ENCODE assay signal across 8 cellular contexts in the genomic region with DNA sequence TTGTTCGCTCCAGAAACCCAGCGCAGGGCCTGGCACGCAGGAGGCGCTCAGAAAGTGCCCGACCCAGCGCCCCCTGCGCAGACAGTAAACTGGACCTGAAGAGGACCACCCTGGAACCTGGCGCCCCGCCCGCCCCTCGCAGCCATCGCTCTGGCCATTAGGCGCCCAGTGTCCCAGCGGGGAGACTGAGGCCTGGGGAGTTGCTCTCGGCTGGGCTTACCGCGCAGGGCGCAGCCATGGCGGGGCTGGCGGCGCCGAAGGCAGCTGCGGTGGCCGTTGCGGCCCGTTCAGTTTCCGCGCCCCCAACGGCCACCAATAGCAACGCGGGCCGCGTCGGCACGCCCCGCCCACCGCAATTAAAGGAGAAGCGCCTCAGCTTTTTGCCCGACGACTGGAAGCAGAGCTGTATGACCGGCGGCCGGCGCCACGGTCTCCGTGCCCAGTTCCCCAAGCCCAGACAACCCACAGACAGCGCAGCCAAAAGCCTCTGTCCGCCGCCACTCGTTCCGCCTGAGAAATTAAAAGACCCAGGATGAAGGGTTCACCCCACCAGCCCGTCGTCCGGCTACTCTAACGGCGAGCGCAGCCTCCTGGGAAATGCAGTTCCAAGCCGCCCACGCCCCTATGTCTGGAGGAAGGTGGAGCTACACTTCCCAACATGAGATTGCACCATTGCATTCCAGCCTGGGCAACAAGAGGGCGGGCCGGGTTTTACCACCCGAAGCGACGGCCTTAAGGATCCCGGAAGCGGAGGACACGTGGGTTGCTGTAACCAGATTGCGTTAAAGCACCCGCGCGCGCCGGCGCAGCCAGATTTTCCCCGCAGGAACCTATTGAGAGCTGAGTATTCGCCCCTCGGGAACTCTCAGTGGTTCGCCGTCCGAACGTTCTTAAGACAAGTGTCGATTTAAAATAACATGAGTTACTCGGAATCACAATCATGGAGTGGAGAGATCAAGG. TPM values are rescaled to one million over a fixed set of nuclear protein-coding genes. Genes with fewer than 3 reads are reported as not detected.
A peak's percentile ranks its signal among the peaks of the same experiment; 100 is the strongest.
DNase-seq lines count a peak whose midpoint lies in the region; ATAC-seq, FAIRE-seq and TF ChIP-seq lines count a peak whose summit lies in the region.

A gene (minus strand): TSS at position 289 of the 960 bp plus-strand sequence. CDS start 51 bp downstream, at position 238.

- peak within 1 kb of the TSS; percentile 98 for H2AFZ ChIP-seq in parathyroid adenoma

- peak within 1 kb of the TSS; percentile 96 for H3K27ac Mint-ChIP-seq in T-cell

- ATAC-seq in HG02840 (IDR thresholded peaks at IDR 0.05; ENCODE audit: low FRiP score, unreplicated experiment) (peak; percentile 76), T-cell (replicated peaks in 1 of 4) (peak; percentile 87 to 89 (median 88)), Right ventricle myocardium superior (ENCODE audit: poor library complexity) (peak; percentile 98)

- H3K9ac ChIP-seq in adipocyte (ENCODE audit: low read length) (peak within 1 kb of the TSS; percentile 90), parathyroid adenoma (peak within 1 kb of the TSS; percentile 30)

- no peaks in the 10 kb centered on the region for H3K36me3 ChIP-seq in adipocyte (ENCODE audit: control insufficient read depth, insufficient read depth, low read length, severe bottlenecking)
- no peaks in the 10 kb centered on the region for H3K36me3 ChIP-seq in parathyroid adenoma (ENCODE audit: control insufficient read depth, insufficient read depth, low read length)
- no peaks in the 10 kb centered on the region for H3K36me3 ChIP-seq in tibial nerve

- no peaks in the 10 kb centered on the region for H3K9me3 ChIP-seq in adipocyte (ENCODE audit: control insufficient read depth, low read length)
- no peaks in the 10 kb centered on the region for H3K9me3 ChIP-seq in parathyroid adenoma (ENCODE audit: control insufficient read depth, low read length)
- no peaks in the 10 kb centered on the region for H3K9me3 ChIP-seq in tibial nerve

- CTCF ChIA-PET in T-cell (lab: Charles Lee), result interaction anchor here (0.6 to 1.1 kb wide), 5 partner anchors 9 to 171 kb away, joined by 3 to 6 read pairs (median 3); a partner anchor contains a TSS

- H3K4me1 Mint-ChIP-seq in T-cell, result peaks cover 11 to 12% (median 11%) of the 10 kb centered on the region in 3 donors

- peak within 1 kb of the TSS; percentile 90 to 94 (median 92) for H3K4me3 Mint-ChIP-seq in T-cell

- no peak for TF ChIP-seq POLR2A in GM12891 (IDR thresholded peaks at IDR 0.05; ENCODE audit: low read depth, low read length)
- TF ChIP-seq POLR2A in tibial nerve (IDR thresholded peaks at IDR 0.05), result peak; percentile 40 to 60

- H3K27ac ChIP-seq in parathyroid adenoma (peak within 1 kb of the TSS; percentile 88), tibial nerve (peak within 1 kb of the TSS; percentile 73 to 95 (median 88))

- H3K27me3 ChIP-seq in adipocyte (replicated peaks; ENCODE audit: control insufficient read depth, insufficient read depth, low read length) (no peaks in the 10 kb centered on the region), parathyroid adenoma (ENCODE audit: control insufficient read depth, insufficient read depth, low read length) (no peaks in the 10 kb centered on the region), tibial nerve (no peaks in the 10 kb centered on the region)

- TF ChIP-seq EP300 in tibial nerve (IDR thresholded peaks at IDR 0.05), result peak; percentile 84 to 96

- H3K4me1 ChIP-seq in adipocyte (ENCODE audit: control insufficient read depth, insufficient read depth, low read length) (peaks cover 13% of the 10 kb centered on the region), parathyroid adenoma (peaks cover 8% of the 10 kb centered on the region), tibial nerve (peaks cover 0 to 15% (median 10%) of the 10 kb centered on the region in 4 donors)

- H3K4me2 ChIP-seq in parathyroid adenoma (ENCODE audit: low read length), result peak within 1 kb of the TSS; percentile 88

- DNase-seq in GM12891 (ENCODE audit: insufficient read length, low spot score), result peak; percentile 84
- DNase-seq in NCI-H1436 (lab: John Stamatoyannopoulos, UW), result peak; percentile 78
- peak; percentile 71 to 87 (median 78) for DNase-seq in T-cell
- peak; percentile 98 for DNase-seq in adipocyte (ENCODE audit: low read depth)
- DNase-seq in Right ventricle myocardium superior, result peak; percentile 98
- peak; percentile 94 to 96 for DNase-seq in tibial nerve (ENCODE audit: low spot score in 2 of 2)

- H3K4me3 ChIP-seq in adipocyte (ENCODE audit: low read length), result peak within 1 kb of the TSS; percentile 88
- H3K4me3 ChIP-seq in parathyroid adenoma (ENCODE audit: low read depth, low read length), result peak within 1 kb of the TSS; percentile 84
- peak within 1 kb of the TSS; percentile 49 to 94 (median 80) for H3K4me3 ChIP-seq in tibial nerve

- H3K27me3 Mint-ChIP-seq in T-cell, result no peaks in the 10 kb centered on the region

- no peaks in the 10 kb centered on the region for H3K79me2 ChIP-seq in parathyroid adenoma

- no peaks in the 10 kb centered on the region for H3K36me3 Mint-ChIP-seq in T-cell

- FAIRE-seq in GM12891 (lab: Jason Lieb, UNC), result peak; percentile 98

- TF ChIP-seq CTCF in parathyroid adenoma (IDR thresholded peaks at IDR 0.05), result no peak
- TF ChIP-seq CTCF in tibial nerve (IDR thresholded peaks at IDR 0.05), result peak; percentile 5 to 75 (median 19)

- 0 to 1% methylated on average over 26 to 45 of the region's 83 CpGs for WGBS in tibial nerve, 2 donors

- POLR2A ChIA-PET in T-cell (lab: Charles Lee), result interaction anchor here (0.5 to 1.1 kb wide), 3 partner anchors 8 to 175 kb away, joined by 3 to 4 read pairs (median 3); no protein-coding TSS in a partner anchor

- H3K9me3 Mint-ChIP-seq in T-cell, result no peaks in the 10 kb centered on the region

- intact Hi-C loops in Right ventricle myocardium superior (cut with DNase I), result loop anchor here (5.0 to 10.0 kb wide), 2 partner anchors 38 to 60 kb away; no protein-coding TSS in a partner anchor

TF ChIP-seq in GM12891, 5 proteins besides CTCF, POLR2A, EP300 and RAD21:
- TF ChIP-seq SPI1 (IDR thresholded peaks at IDR 0.05; ENCODE audit: low read depth, low read length) (no peak), TAF1 (IDR thresholded peaks at IDR 0.05; ENCODE audit: low read depth, low read length) (peak; percentile 29; the same call in 1 of the 2 replicates)
TF ChIP-seq in GM12891: peak in this region for 1.

RNA-seq across cellular contexts. Expression of the gene that starts here (rescaled TPM):
- 10.3 TPM for polyA plus RNA-seq in GM12891 (2012; ENCODE audit: low read depth, missing spikeins)
- 1 to 10 TPM in 3 of 5 donors, under 1 TPM in 2; 0.91 to 1.9 (median 1.7) TPM for total RNA-seq in T-cell
- 1.5 TPM for total RNA-seq in Right ventricle myocardium superior
- total RNA-seq in tibial nerve, result 1 to 10 TPM in 3 of 4 donors, under 1 TPM in 1; 0.84 to 3.1 (median 2.4) TPM

Comparison
In these comparisons a context has a peak if more than half of its experiments do, and no peak if none do; other contexts are left out.
1. Peak in every context shown above with its lines: DNase-seq, ATAC-seq, H3K4me3 ChIP-seq and H3K27ac ChIP-seq.